In genomic region chr1:59085101-59085500, GRCh38 we compare ENCODE assay signal across 26 cellular contexts.
"Had no signal": no experiment of that assay in that cellular context is flagged by ENCODE, and none has a peak within 500 bp of the region (broad histone marks: within the 10 kb centered on the region; RNA-seq: fewer than 3 reads in every experiment).

No MANE protein-coding gene starts in this region.

- H3K4me3 Mint-ChIP-seq: activated CD4-positive, alpha-beta T cell treated with anti-CD3 and anti-CD28 coated beads, Interleukin-2, amount 10 ng/mL, durations not matched to agents 24 days and 14 days; activated CD8-positive, alpha-beta T cell treated with anti-CD3 and anti-CD28 coated beads, Interleukin-2, amount 10 ng/mL, durations not matched to agents 7 days and 5 days; activated naive CD4-positive, alpha-beta T cell treated with anti-CD3 and anti-CD28 coated beads, Interleukin-2, amount 50 U/mL, for 24 hours; activated T-cell treated with anti-CD3 and anti-CD28 coated beads, Interleukin-2, amount 50 U/mL, for 24 hours; central memory CD8-positive, alpha-beta T cell; T-helper 1 cell treated with Interleukin-12 subunit alpha and Interleukin-12 subunit beta and Interleukin-4 antibody, amounts not matched to agents 30 μg/mL and 1 μg/mL, for 36 hours; T-helper 2 cell treated with Interferon-gamma antibody and Interleukin-4, amounts not matched to agents 5 μg/mL and 100 μg/mL, for 36 hours had no signal

- H3K27me3 ChIP-seq: ascending aorta, SJSA1 had no signal

- H3K9me3 ChIP-seq: SJSA1 had no signal

- ATAC-seq: Panc1 had no signal

- H3K27me3 Mint-ChIP-seq: activated naive CD4-positive, alpha-beta T cell treated with anti-CD3 and anti-CD28 coated beads, Interleukin-2, amount 50 U/mL, for 24 hours; activated naive CD8-positive, alpha-beta T cell treated with anti-CD3 and anti-CD28 coated beads, Interleukin-2, amount 10 ng/mL, durations not matched to agents 7 days and 5 days; activated T-cell treated with anti-CD3 and anti-CD28 coated beads, Interleukin-2, amount 50 U/mL, for 24 hours; central memory CD8-positive, alpha-beta T cell had no signal

- H3K36me3 ChIP-seq: ascending aorta, cardiac muscle cell, SJSA1 had no signal

- H3K4me3 ChIP-seq: ascending aorta, cardiac muscle cell, SJSA1 had no signal

- H3K9me3 Mint-ChIP-seq: activated T-helper 2 cell treated with anti-CD3 and anti-CD28 coated beads, Interferon-gamma antibody, Interleukin-2, Interleukin-4, amounts not matched to agents 10 μg/mL and 5 μg/mL and 100 μg/mL, durations not matched to agents 14 hours and 24 hours and 36 hours; central memory CD8-positive, alpha-beta T cell had no signal

- H3K27ac Mint-ChIP-seq: activated CD4-positive, alpha-beta T cell treated with anti-CD3 and anti-CD28 coated beads, Interleukin-2, amount 10 ng/mL, durations not matched to agents 24 days and 14 days; activated CD8-positive, alpha-beta T cell treated with anti-CD3 and anti-CD28 coated beads, Interleukin-2, amount 10 ng/mL, durations not matched to agents 7 days and 5 days; activated naive CD4-positive, alpha-beta T cell treated with anti-CD3 and anti-CD28 coated beads, Interleukin-2, amount 50 U/mL, for 24 hours; activated T-cell treated with anti-CD3 and anti-CD28 coated beads, Interleukin-2, amount 50 U/mL, for 24 hours; activated T-helper 2 cell treated with anti-CD3 and anti-CD28 coated beads, Interferon-gamma antibody, Interleukin-2, Interleukin-4, amounts not matched to agents 10 μg/mL and 5 μg/mL and 100 μg/mL, durations not matched to agents 14 hours and 24 hours and 36 hours; T-helper 1 cell treated with Interleukin-12 subunit alpha and Interleukin-12 subunit beta and Interleukin-4 antibody, amounts not matched to agents 30 μg/mL and 1 μg/mL, for 36 hours; T-helper 2 cell treated with Interferon-gamma antibody and Interleukin-4, amounts not matched to agents 5 μg/mL and 100 μg/mL, for 36 hours had no signal

- DNase-seq: activated CD4-positive, alpha-beta T cell treated with anti-CD3 and anti-CD28 coated beads, Interleukin-2, amount 10 ng/mL, durations not matched to agents 24 days and 14 days; activated CD4-positive, alpha-beta T cell treated with anti-CD3 and anti-CD28 coated beads, Interleukin-2, amount 50 U/mL, for 4 hours; activated CD8-positive, alpha-beta T cell treated with anti-CD3 and anti-CD28 coated beads, Interleukin-2, amount 10 ng/mL, durations not matched to agents 7 days and 5 days; activated gamma-delta T cell; activated naive CD4-positive, alpha-beta T cell treated with Interleukin-2 at 50 U/mL for 16 hours; activated naive CD8-positive, alpha-beta T cell treated with anti-CD3 and anti-CD28 coated beads, Interleukin-2, amount 10 ng/mL, durations not matched to agents 7 days and 5 days; activated T-cell treated with anti-CD3 and anti-CD28 coated beads, Interleukin-2, amount 50 U/mL, for 24 hours; amygdala; Karpas-422; NCI-H1105; NCI-H1417 treated with DMSO at 0.1 percent for 48 hours; NCI-H1694; NCI-H1930; NCI-H345; NCI-H524 treated with DMSO at 0.1 percent for 48 hours; SHP77 treated with DMSO at 0.1 percent for 48 hours; SK-N-SH had no signal

- H3K27ac ChIP-seq: cardiac muscle cell, SJSA1 had no signal
